18 cellular contexts compared by ENCODE assay signal in the genomic region with DNA sequence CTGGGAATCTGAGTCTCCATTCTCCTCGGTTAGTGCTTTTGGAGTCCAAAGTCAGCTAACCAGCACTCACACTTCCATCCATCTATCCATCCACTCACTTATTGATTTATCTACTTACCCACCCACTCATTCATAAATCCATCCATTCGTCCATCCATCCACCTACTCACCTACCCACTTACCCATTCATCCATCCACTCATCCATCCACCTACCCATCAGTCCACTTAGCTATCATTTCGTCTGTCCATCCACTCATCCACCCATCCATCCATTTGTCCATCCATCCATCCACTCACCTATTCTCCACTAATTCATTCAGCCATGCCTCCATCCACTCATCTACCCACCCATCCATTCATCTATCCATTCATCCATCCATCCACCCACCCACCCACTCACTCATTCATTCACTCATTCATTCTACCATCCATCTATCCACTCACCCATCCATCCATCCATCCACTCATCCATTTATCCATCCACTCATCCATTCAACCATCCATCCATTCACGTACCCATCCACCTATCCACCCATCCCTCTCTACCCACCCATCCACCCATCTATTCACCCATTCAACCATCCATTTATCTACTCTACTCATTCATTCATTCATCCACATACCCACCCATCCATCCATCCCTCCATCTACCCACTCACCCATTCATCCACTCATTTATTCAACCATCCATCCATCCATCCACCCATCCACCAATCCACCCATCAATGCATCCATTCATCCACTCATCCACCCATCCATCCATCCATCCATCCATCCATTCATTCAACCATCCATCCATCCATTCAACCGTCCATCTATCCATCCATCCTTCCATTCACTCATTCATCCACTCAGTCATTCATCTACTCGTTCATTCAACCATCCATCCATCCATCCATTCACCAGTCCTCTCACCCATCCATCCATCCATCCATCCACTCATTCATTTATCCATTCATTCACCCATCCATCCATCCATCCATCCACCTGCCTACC. TPM values are rescaled to one million over a fixed set of nuclear protein-coding genes. Genes with fewer than 3 reads are reported as not detected.
A peak's percentile ranks its signal among the peaks of the same experiment; 100 is the strongest.
DNase-seq lines count a peak whose midpoint lies in the region; ATAC-seq and TF ChIP-seq lines count a peak whose summit lies in the region.
"Had no signal": no experiment of that assay in that cellular context is flagged by ENCODE, and none has a peak within 500 bp of the region (broad histone marks: within the 10 kb centered on the region; RNA-seq: fewer than 3 reads in every experiment).

No MANE protein-coding gene starts in this region.

- H3K14ac ChIP-seq in mesenchymal stem cell (ENCODE audit: low read length in 2 of 2), result no peak overlapping the region

- no peak overlapping the region for H4K8ac ChIP-seq in mesenchymal stem cell (ENCODE audit: low read length)

- intact Hi-C loops in CD8-positive, alpha-beta T cell (cut with DNase I, micrococcal nuclease), result no loop called here

- peak overlapping the region; percentile 24 for H3K27ac Mint-ChIP-seq in activated T-cell treated with anti-CD3 and anti-CD28 coated beads, Interleukin-2, amount 50 U/mL, for 72 hours
- H3K27ac Mint-ChIP-seq in CD8-positive, alpha-beta T cell, result peak overlapping the region; percentile 63
- H3K27ac Mint-ChIP-seq in activated T-helper 17 cell treated with anti-CD3 and anti-CD28 coated beads, Interleukin-2, amount 50 U/mL, for 72 hours, result peak overlapping the region; percentile 26
- peak overlapping the region in 5 of 6 donors; percentile 2 to 72 (median 15) for H3K27ac Mint-ChIP-seq in naive B cell
- H3K27ac Mint-ChIP-seq: HFFc6 had no signal

- peaks cover 5% of the 10 kb centered on the region for H3K4me1 ChIP-seq in CD8-positive, alpha-beta T cell (ENCODE audit: insufficient read depth, low read length)
- H3K4me1 ChIP-seq in mesenchymal stem cell (ENCODE audit: control insufficient read depth, insufficient read depth, low read depth, low read length), result peaks cover 2% of the 10 kb centered on the region

- H3K18ac ChIP-seq in mesenchymal stem cell (ENCODE audit: low read depth in 1 of 2, low read length in 2 of 2), result no peak overlapping the region

- no peak overlapping the region for H3K4me3 ChIP-seq in CD8-positive, alpha-beta T cell (ENCODE audit: low read depth, low read length)
- H3K4me3 ChIP-seq in mesenchymal stem cell (ENCODE audit: insufficient read depth in 1 of 2, low read depth in 1 of 2, low read length in 2 of 2), result no peak overlapping the region
- H3K4me3 ChIP-seq: MG63 had no signal

- no peak overlapping the region for H4K91ac ChIP-seq in mesenchymal stem cell (ENCODE audit: low read length)

- no peak for ATAC-seq in activated T-cell treated with anti-CD3 and anti-CD28 coated beads, Interleukin-2, amount 50 U/mL, for 72 hours (replicated peaks in 1 of 2)
- ATAC-seq in CD8-positive, alpha-beta T cell, result no peak
- no peak for ATAC-seq in activated T-helper 17 cell treated with anti-CD3 and anti-CD28 coated beads, Interleukin-2, amount 50 U/mL, for 72 hours (replicated peaks)
- ATAC-seq in naive B cell (ENCODE audit: low read depth in 2 of 2) (no peak), GM21515 (IDR thresholded peaks at IDR 0.05; ENCODE audit: unreplicated experiment) (no peak)

- CTCF ChIA-PET in CD8-positive, alpha-beta T cell (lab: Charles Lee), result no interaction called here

- H2BK12ac ChIP-seq in mesenchymal stem cell (ENCODE audit: low read length in 2 of 2), result no peak overlapping the region

- H3K79me1 ChIP-seq in mesenchymal stem cell (replicated peaks; ENCODE audit: low read length, poor library complexity, severe bottlenecking), result no peaks in the 10 kb centered on the region

- POLR2A ChIA-PET in CD8-positive, alpha-beta T cell (lab: Charles Lee), result interaction anchor here (1.1 kb wide), 1 partner anchor 12 kb away, joined by 3 read pairs; no protein-coding TSS in a partner anchor

- H2BK15ac ChIP-seq in mesenchymal stem cell (ENCODE audit: low read depth, poor library complexity, severe bottlenecking), result no peak overlapping the region

- H3K9ac ChIP-seq in mesenchymal stem cell (ENCODE audit: low read length), result no peak overlapping the region

- no peak overlapping the region for H3K23ac ChIP-seq in mesenchymal stem cell (ENCODE audit: low read length in 2 of 2)

- no peak for TF ChIP-seq CTCF in CD8-positive, alpha-beta T cell (IDR thresholded peaks at IDR 0.05)

- no peak overlapping the region for H3K4me2 ChIP-seq in mesenchymal stem cell (ENCODE audit: low read length, poor library complexity, severe bottlenecking)

- no peaks in the 10 kb centered on the region for H3K9me3 ChIP-seq in CD8-positive, alpha-beta T cell (ENCODE audit: low read length)
- H3K9me3 ChIP-seq in mesenchymal stem cell (ENCODE audit: control insufficient read depth, low read length), result peaks cover 2% of the 10 kb centered on the region
- H3K9me3 ChIP-seq: Caco-2, MG63 had no signal

- no peaks in the 10 kb centered on the region for H3K27me3 ChIP-seq in CD8-positive, alpha-beta T cell (ENCODE audit: insufficient read depth, low read length)
- peaks cover 4 to 11% of the 10 kb centered on the region in 2 experiments for H3K27me3 ChIP-seq in mesenchymal stem cell (ENCODE audit: control insufficient read depth in 1 of 2, insufficient read depth in 1 of 2, low read length in 2 of 2)
- H3K27me3 ChIP-seq: MG63 had no signal

- H3K4me3 Mint-ChIP-seq in activated T-cell treated with anti-CD3 and anti-CD28 coated beads, Interleukin-2, amount 50 U/mL, for 72 hours, result no peak overlapping the region
- no peak overlapping the region for H3K4me3 Mint-ChIP-seq in CD8-positive, alpha-beta T cell
- no peak overlapping the region for H3K4me3 Mint-ChIP-seq in activated T-helper 17 cell treated with anti-CD3 and anti-CD28 coated beads, Interleukin-2, amount 50 U/mL, for 72 hours
- H3K4me3 Mint-ChIP-seq in naive B cell, result peak overlapping the region in 2 of 8 donors; percentile 47 to 57
- H3K4me3 Mint-ChIP-seq: HFFc6 had no signal

- H3K4ac ChIP-seq in mesenchymal stem cell (ENCODE audit: low read depth in 1 of 2, low read length in 2 of 2), result no peak overlapping the region

- peaks cover 6 to 7% of the 10 kb centered on the region in 2 donors for H3K9me3 Mint-ChIP-seq in activated T-cell treated with anti-CD3 and anti-CD28 coated beads, Interleukin-2, amount 50 U/mL, for 72 hours
- no peaks in the 10 kb centered on the region for H3K9me3 Mint-ChIP-seq in CD8-positive, alpha-beta T cell
- no peaks in the 10 kb centered on the region for H3K9me3 Mint-ChIP-seq in activated T-helper 17 cell treated with anti-CD3 and anti-CD28 coated beads, Interleukin-2, amount 50 U/mL, for 72 hours
- H3K9me3 Mint-ChIP-seq in naive B cell, result peaks cover 0 to 13% (median 0%) of the 10 kb centered on the region in 7 donors
- H3K9me3 Mint-ChIP-seq: HFFc6 had no signal

- no peaks in the 10 kb centered on the region for H3K27me3 Mint-ChIP-seq in activated T-cell treated with anti-CD3 and anti-CD28 coated beads, Interleukin-2, amount 50 U/mL, for 72 hours (ENCODE audit: low read depth)
- H3K27me3 Mint-ChIP-seq in CD8-positive, alpha-beta T cell (ENCODE audit: low read depth), result no peaks in the 10 kb centered on the region
- no peaks in the 10 kb centered on the region for H3K27me3 Mint-ChIP-seq in activated T-helper 17 cell treated with anti-CD3 and anti-CD28 coated beads, Interleukin-2, amount 50 U/mL, for 72 hours
- H3K27me3 Mint-ChIP-seq in naive B cell, result no peaks in the 10 kb centered on the region

- H2AFZ ChIP-seq in mesenchymal stem cell (ENCODE audit: low read depth, low read length), result no peak overlapping the region

- H2BK5ac ChIP-seq in mesenchymal stem cell (ENCODE audit: low read depth, low read length, poor library complexity, severe bottlenecking), result no peak overlapping the region

- no peak overlapping the region for H2AK5ac ChIP-seq in mesenchymal stem cell (ENCODE audit: low read length, severe bottlenecking)

- DNase-seq in activated T-cell treated with anti-CD3 and anti-CD28 coated beads, Interleukin-2, amount 50 U/mL, for 72 hours, result no peak
- no peak for DNase-seq in activated T-cell treated with anti-CD3 and anti-CD28 coated beads, Interleukin-2, amount 50 U/mL, for 48 hours
- DNase-seq in CD8-positive, alpha-beta T cell, result no peak
- DNase-seq in naive B cell (no peak), mesenchymal stem cell (no peak), NCI-H2196 treated with DMSO at 0.1 percent for 48 hours (lab: John Stamatoyannopoulos, UW; ENCODE audit: unreplicated experiment) (no peak)
- DNase-seq: Caco-2, DMS153, GOT3, HFFc6, Karpas-422, MG63, NCI-H1092 treated with DMSO at 0.1 percent for 48 hours, NCI-H2227 treated with DMSO at 0.1 percent for 48 hours, NCI-H524 treated with DMSO at 0.1 percent for 48 hours had no signal

- 70% methylated on average over 6 of the region's 6 CpGs for WGBS in mesenchymal stem cell

- peaks cover 75% of the 10 kb centered on the region for H3K36me3 ChIP-seq in CD8-positive, alpha-beta T cell (ENCODE audit: insufficient read depth, low read length)
- H3K36me3 ChIP-seq in mesenchymal stem cell (ENCODE audit: control insufficient read depth in 1 of 2, insufficient read depth in 2 of 2, low read depth in 1 of 2, low read length in 2 of 2), result no peaks in the 10 kb centered on the region
- H3K36me3 ChIP-seq: MG63 had no signal

- no peak overlapping the region for H2BK120ac ChIP-seq in mesenchymal stem cell (ENCODE audit: low read depth, low read length)

- peaks cover 17 to 25% of the 10 kb centered on the region in 2 donors for H3K36me3 Mint-ChIP-seq in activated T-cell treated with anti-CD3 and anti-CD28 coated beads, Interleukin-2, amount 50 U/mL, for 72 hours (ENCODE audit: insufficient read depth in 2 of 2)
- peaks cover 84% of the 10 kb centered on the region for H3K36me3 Mint-ChIP-seq in CD8-positive, alpha-beta T cell
- peaks cover 91% of the 10 kb centered on the region for H3K36me3 Mint-ChIP-seq in activated T-helper 17 cell treated with anti-CD3 and anti-CD28 coated beads, Interleukin-2, amount 50 U/mL, for 72 hours (ENCODE audit: low read depth)
- H3K36me3 Mint-ChIP-seq in naive B cell, result peaks cover 18 to 34% of the 10 kb centered on the region in 2 donors

- peaks cover 5% of the 10 kb centered on the region for H3K4me1 Mint-ChIP-seq in activated T-cell treated with anti-CD3 and anti-CD28 coated beads, Interleukin-2, amount 50 U/mL, for 72 hours (ENCODE audit: low read depth)
- peaks cover 5% of the 10 kb centered on the region for H3K4me1 Mint-ChIP-seq in CD8-positive, alpha-beta T cell (ENCODE audit: low read depth)
- peaks cover 8% of the 10 kb centered on the region for H3K4me1 Mint-ChIP-seq in activated T-helper 17 cell treated with anti-CD3 and anti-CD28 coated beads, Interleukin-2, amount 50 U/mL, for 72 hours
- peaks cover 43 to 56% (median 56%) of the 10 kb centered on the region in 3 donors for H3K4me1 Mint-ChIP-seq in naive B cell

- H3K27ac ChIP-seq in CD8-positive, alpha-beta T cell (ENCODE audit: low read depth, low read length), result no peak overlapping the region
- H3K27ac ChIP-seq in mesenchymal stem cell (ENCODE audit: low read length, poor library complexity, severe bottlenecking), result no peak overlapping the region

RNA-seq across cellular contexts. Expression of a gene that starts 26.1 kb away (rescaled TPM):
- 10 to 100 TPM; 24.1 to 28.8 TPM for total RNA-seq in activated T-cell treated with anti-CD3 and anti-CD28 coated beads, Interleukin-2, amount 50 U/mL, for 72 hours
- 10 to 100 TPM; 39.5 to 42.9 TPM for total RNA-seq in CD8-positive, alpha-beta T cell
- 10 to 100 TPM; 36.8 to 49.1 TPM for total RNA-seq in activated T-helper 17 cell treated with anti-CD3 and anti-CD28 coated beads, Interleukin-2, amount 50 U/mL, for 72 hours
- polyA plus RNA-seq in naive B cell (ENCODE audit: low read depth in 6 of 6), result 10 to 100 TPM in 4 of 6 donors, 1 to 10 TPM in 2; 7.9 to 20.8 (median 11.2) TPM
- polyA plus RNA-seq in mesenchymal stem cell (2013, experiment 1 of 2), result 0.01 TPM
- not detected for polyA plus RNA-seq in mesenchymal stem cell (2013, experiment 2 of 2)
- total RNA-seq: Caco-2, HFFc6 had no signal

RNA-seq across cellular contexts. Expression of a gene that starts 50.3 kb away (rescaled TPM):
- 10 to 100 TPM; 16.8 to 18.2 TPM for total RNA-seq in activated T-cell treated with anti-CD3 and anti-CD28 coated beads, Interleukin-2, amount 50 U/mL, for 72 hours
- total RNA-seq in CD8-positive, alpha-beta T cell, result 1 to 10 TPM; 5.6 to 6.0 TPM
- total RNA-seq in activated T-helper 17 cell treated with anti-CD3 and anti-CD28 coated beads, Interleukin-2, amount 50 U/mL, for 72 hours, result 10 to 100 TPM; 14.9 to 15.7 TPM
- 10 to 100 TPM in 5 of 6 donors, 1 to 10 TPM in 1; 7.4 to 12.5 (median 11.3) TPM for polyA plus RNA-seq in naive B cell (ENCODE audit: low read depth in 6 of 6)
- polyA plus RNA-seq in mesenchymal stem cell (2013, experiment 1 of 2), result 11.7 TPM
- polyA plus RNA-seq in mesenchymal stem cell (2013, experiment 2 of 2), result 11.8 TPM

RNA-seq across cellular contexts. Expression of a gene that starts 55.9 kb away (rescaled TPM):
- not detected for total RNA-seq in activated T-cell treated with anti-CD3 and anti-CD28 coated beads, Interleukin-2, amount 50 U/mL, for 72 hours
- not detected for total RNA-seq in CD8-positive, alpha-beta T cell
- not detected for total RNA-seq in activated T-helper 17 cell treated with anti-CD3 and anti-CD28 coated beads, Interleukin-2, amount 50 U/mL, for 72 hours
- polyA plus RNA-seq in naive B cell (ENCODE audit: low read depth in 6 of 6), result not detected
- polyA plus RNA-seq in mesenchymal stem cell (2013, experiment 1 of 2), result not detected
- polyA plus RNA-seq in mesenchymal stem cell (2013, experiment 2 of 2), result not detected
- total RNA-seq: A673, Caco-2, HFFc6 had no signal
